29 cellular contexts compared by ENCODE assay signal in the genomic region with DNA sequence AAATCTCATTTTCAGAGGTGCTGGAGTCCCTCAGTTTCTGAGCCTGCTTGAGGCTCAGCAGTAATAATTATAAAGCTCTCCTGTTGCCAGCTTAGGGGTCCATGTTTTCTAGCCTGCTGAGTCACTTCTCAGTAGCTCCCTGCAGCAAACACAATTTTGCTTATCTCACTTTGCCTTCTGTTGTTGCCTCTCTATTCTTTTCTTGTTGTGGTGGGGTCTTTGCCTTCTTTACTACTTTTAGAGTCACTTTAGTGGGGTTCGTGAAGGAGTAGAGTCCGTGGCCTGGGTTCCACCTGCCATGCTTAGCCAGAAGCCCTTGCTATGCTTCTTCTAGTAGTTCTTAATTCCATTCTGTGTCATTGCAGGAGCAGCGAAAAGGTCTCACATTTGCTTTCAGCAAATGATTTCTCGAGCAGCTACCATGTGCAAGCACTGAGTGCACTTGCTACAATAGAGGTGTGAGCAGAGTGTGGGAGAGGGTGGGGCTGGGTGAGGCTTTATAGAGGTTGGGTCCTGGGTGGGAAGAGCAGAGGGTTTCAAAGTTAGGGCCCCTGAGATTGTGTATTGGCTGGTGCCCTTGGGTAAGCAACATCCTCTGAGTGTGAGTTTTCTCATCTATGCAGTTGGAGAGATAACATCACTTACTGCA.
"Had no signal": no experiment of that assay in that cellular context is flagged by ENCODE, and none has a peak within 500 bp of the region (broad histone marks: within the 10 kb centered on the region; RNA-seq: fewer than 3 reads in every experiment).

No MANE protein-coding gene starts in this region.

- H3K27ac ChIP-seq: adrenal gland, colonic mucosa, PC-9 had no signal

- H3K36me3 ChIP-seq: adrenal gland, colonic mucosa, MG63 had no signal

- H3K9me3 ChIP-seq: adrenal gland, colonic mucosa, MG63 had no signal

- H3K4me1 Mint-ChIP-seq: activated naive CD8-positive, alpha-beta T cell treated with anti-CD3 and anti-CD28 coated beads for 36 hours; activated T-helper 17 cell treated with anti-CD3 and anti-CD28 coated beads, Interleukin-2, amount 50 U/mL, for 72 hours had no signal

- H3K4me3 Mint-ChIP-seq: activated CD4-positive, alpha-beta memory T cell treated with anti-CD3 and anti-CD28 coated beads for 36 hours; activated naive CD4-positive, alpha-beta T cell treated with anti-CD3 and anti-CD28 coated beads for 36 hours; activated naive CD8-positive, alpha-beta T cell treated with anti-CD3 and anti-CD28 coated beads for 36 hours; activated T-cell treated with anti-CD3 and anti-CD28 coated beads, Interleukin-2, amount 50 U/mL, for 4 hours; activated T-helper 17 cell treated with anti-CD3 and anti-CD28 coated beads, Interleukin-2, amount 50 U/mL, for 72 hours; WTC11 had no signal

- DNase-seq: activated CD4-positive, alpha-beta memory T cell treated with anti-CD3 and anti-CD28 coated beads for 36 hours; activated CD4-positive, alpha-beta T cell treated with anti-CD3 and anti-CD28 coated beads for 48 hours; activated CD4-positive, CD25-positive, alpha-beta regulatory T cell treated with anti-CD3 and anti-CD28 coated beads, Interleukin-2, amount 50 U/mL, for 72 hours; activated CD8-positive, alpha-beta memory T cell treated with anti-CD3 and anti-CD28 coated beads for 24 hours; activated gamma-delta T cell; activated naive CD4-positive, alpha-beta T cell treated with anti-CD3 and anti-CD28 coated beads for 36 hours; activated naive CD8-positive, alpha-beta T cell treated with anti-CD3 and anti-CD28 coated beads for 36 hours; activated T-cell treated with anti-CD3 and anti-CD28 coated beads, Interleukin-2, amount 50 U/mL, for 4 hours; adrenal gland; anterior cingulate cortex; caudate nucleus; colonic mucosa; MG63; MV-4-11; NCI-H1092 treated with DMSO at 0.1 percent for 48 hours; NCI-H1417 treated with DMSO at 0.1 percent for 48 hours; NCI-H1694; NCI-H2029; NCI-H2107; NCI-H2171 treated with DMSO at 0.1 percent for 48 hours; NCI-H226; NCI-H526; NCI-H774; PC-9; SHP77 treated with DMSO at 0.1 percent for 48 hours; T-helper 2 cell; T1000 had no signal

- H3K36me3 Mint-ChIP-seq: WTC11 had no signal

- H3K27me3 Mint-ChIP-seq: activated CD4-positive, alpha-beta memory T cell treated with anti-CD3 and anti-CD28 coated beads for 36 hours; activated naive CD8-positive, alpha-beta T cell treated with anti-CD3 and anti-CD28 coated beads for 36 hours; activated T-helper 17 cell treated with anti-CD3 and anti-CD28 coated beads, Interleukin-2, amount 50 U/mL, for 72 hours had no signal

- H3K27ac Mint-ChIP-seq: activated CD4-positive, alpha-beta memory T cell treated with anti-CD3 and anti-CD28 coated beads for 36 hours; activated naive CD4-positive, alpha-beta T cell treated with anti-CD3 and anti-CD28 coated beads for 36 hours; activated naive CD8-positive, alpha-beta T cell treated with anti-CD3 and anti-CD28 coated beads for 36 hours; activated T-helper 17 cell treated with anti-CD3 and anti-CD28 coated beads, Interleukin-2, amount 50 U/mL, for 72 hours had no signal

- H3K4me3 ChIP-seq: adrenal gland, colonic mucosa, MG63, PC-9 had no signal

- H3K4me1 ChIP-seq: adrenal gland, colonic mucosa had no signal

- ATAC-seq: activated T-cell treated with anti-CD3 and anti-CD28 coated beads, Interleukin-2, amount 50 U/mL, for 4 hours; activated T-helper 17 cell treated with anti-CD3 and anti-CD28 coated beads, Interleukin-2, amount 50 U/mL, for 72 hours; WTC11 had no signal

- H3K9me3 Mint-ChIP-seq: activated CD4-positive, alpha-beta memory T cell treated with anti-CD3 and anti-CD28 coated beads for 36 hours; activated naive CD8-positive, alpha-beta T cell treated with anti-CD3 and anti-CD28 coated beads for 36 hours; activated T-cell treated with anti-CD3 and anti-CD28 coated beads, Interleukin-2, amount 50 U/mL, for 4 hours; activated T-helper 17 cell treated with anti-CD3 and anti-CD28 coated beads, Interleukin-2, amount 50 U/mL, for 72 hours; WTC11 had no signal

- H3K27me3 ChIP-seq: adrenal gland, colonic mucosa, MG63 had no signal
